ENCODE assay signal across 8 cellular contexts in the genomic region with DNA sequence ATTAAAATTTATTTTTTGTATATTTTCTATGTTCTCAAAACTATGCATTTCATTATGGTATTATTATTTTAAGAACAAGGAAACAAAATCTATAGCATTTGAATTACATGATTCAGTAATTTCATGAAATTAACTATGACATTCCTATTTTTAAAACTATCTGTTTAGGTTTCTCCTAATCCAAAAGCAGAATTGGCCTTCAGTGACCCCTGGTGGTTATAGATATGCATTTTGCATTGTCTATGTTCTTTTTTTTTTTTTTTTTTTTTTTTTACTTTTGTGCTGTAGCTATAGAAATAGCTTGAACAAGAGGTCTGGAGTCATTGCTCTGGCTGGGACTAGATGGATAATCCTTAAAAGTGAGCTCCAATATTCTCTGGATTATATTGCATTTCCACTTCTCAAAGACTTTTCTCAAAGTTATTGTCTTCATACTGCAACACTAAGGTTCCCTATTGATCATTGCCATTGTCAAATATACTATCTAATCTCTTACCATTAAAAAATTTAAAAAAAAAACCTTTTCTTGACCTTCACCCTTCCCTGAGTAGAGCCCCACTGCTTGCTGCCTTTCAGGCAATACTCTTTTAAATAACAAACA. TPM values are rescaled to one million over a fixed set of nuclear protein-coding genes. Genes with fewer than 3 reads are reported as not detected.
DNase-seq lines count a peak whose midpoint lies in the region; ATAC-seq, FAIRE-seq and TF ChIP-seq lines count a peak whose summit lies in the region.

No MANE protein-coding gene starts in this region.

- no peak overlapping the region for H3K27ac Mint-ChIP-seq in activated T-cell treated with anti-CD3 and anti-CD28 coated beads, Interleukin-2, amount 50 U/mL, for 24 hours

- H3K4me3 ChIP-seq in OCI-LY1 (ENCODE audit: low read depth, low read length, poor library complexity, severe bottlenecking) (no peak overlapping the region), retinal pigment epithelial cell (ENCODE audit: low read length) (no peak overlapping the region)

- H3K4me2 ChIP-seq in OCI-LY1 (ENCODE audit: low read length): no peak overlapping the region

- H4K20me1 ChIP-seq in OCI-LY1 (ENCODE audit: insufficient read depth, low read length): no peaks in the 10 kb centered on the region

- TF ChIP-seq CTCF in OCI-LY1 (IDR thresholded peaks at IDR 0.05; ENCODE audit: low read length) (peak; percentile 78), retinal pigment epithelial cell (conservative IDR thresholded peaks at IDR 0.05; ENCODE audit: low read depth, low read length) (peak; percentile 67)

- H3K4me1 ChIP-seq in OCI-LY1 (ENCODE audit: insufficient read depth, low read length, severe bottlenecking): no peaks in the 10 kb centered on the region

- H3K27me3 Mint-ChIP-seq in activated T-cell treated with anti-CD3 and anti-CD28 coated beads, Interleukin-2, amount 50 U/mL, for 24 hours: peaks cover 17% of the 10 kb centered on the region

- H3K9me3 Mint-ChIP-seq in activated T-cell treated with anti-CD3 and anti-CD28 coated beads, Interleukin-2, amount 50 U/mL, for 24 hours: peaks cover 14% of the 10 kb centered on the region

- H3K27ac ChIP-seq in OCI-LY1 (ENCODE audit: low read depth, low read length, poor library complexity, severe bottlenecking): no peak overlapping the region

- H3K4me1 Mint-ChIP-seq in activated T-cell treated with anti-CD3 and anti-CD28 coated beads, Interleukin-2, amount 50 U/mL, for 24 hours (ENCODE audit: low read depth): no peaks in the 10 kb centered on the region

- no peaks in the 10 kb centered on the region; the same call in 1 of the 2 replicates for H3K9me2 ChIP-seq in OCI-LY1 (ENCODE audit: low read depth, low read length)

- H3K27me3 ChIP-seq in OCI-LY1 (ENCODE audit: insufficient read depth, low read length): no peaks in the 10 kb centered on the region; the same call in 1 of the 2 replicates

- no peaks in the 10 kb centered on the region for H3F3A ChIP-seq in OCI-LY1 (ENCODE audit: insufficient read depth, low read length)

- peaks cover 4% of the 10 kb centered on the region for H3K9me3 ChIP-seq in OCI-LY1 (ENCODE audit: low read length)

- H3K36me3 Mint-ChIP-seq in activated T-cell treated with anti-CD3 and anti-CD28 coated beads, Interleukin-2, amount 50 U/mL, for 24 hours (ENCODE audit: low read depth): no peaks in the 10 kb centered on the region

- no peaks in the 10 kb centered on the region for H3K36me3 ChIP-seq in OCI-LY1 (ENCODE audit: insufficient read depth, low read length)

- ATAC-seq in HG03457 (IDR thresholded peaks at IDR 0.05; ENCODE audit: unreplicated experiment): no peak

- no peaks in the 10 kb centered on the region for H3K79me2 ChIP-seq in OCI-LY1 (ENCODE audit: insufficient read depth, low read length)

- no peak overlapping the region for H3K9ac ChIP-seq in OCI-LY1 (ENCODE audit: low read length)

- DNase-seq in CD1c-positive myeloid dendritic cell (ENCODE audit: extremely low spot score) (peak; percentile 66), H4 (ENCODE audit: low spot score) (peak; percentile 16), retinal pigment epithelial cell (ENCODE audit: low read depth) (no peak), anterior cingulate cortex (lab: John Stamatoyannopoulos, UW) (no peak)
- DNase-seq in activated T-cell treated with anti-CD3 and anti-CD28 coated beads, Interleukin-2, amount 50 U/mL, for 24 hours: no peak

- no peak overlapping the region for H3K4me3 Mint-ChIP-seq in activated T-cell treated with anti-CD3 and anti-CD28 coated beads, Interleukin-2, amount 50 U/mL, for 24 hours

- H2AFZ ChIP-seq in OCI-LY1 (ENCODE audit: low read length): no peak overlapping the region

- FAIRE-seq in endometrium (lab: Jason Lieb, UNC): peak; percentile 95

RNA-seq across cellular contexts. Expression of gene DNAJC3, which starts 15.9 kb away (rescaled TPM):
- 22.4 and 29.1 TPM in 2 replicates for total RNA-seq in H4 (2014; rRNA removed; shearing (Covaris generic))

RNA-seq across cellular contexts. Expression of gene DZIP1, which starts 16.6 kb away (rescaled TPM):
- total RNA-seq in H4 (2014; rRNA removed; shearing (Covaris generic)): 14.6 and 36.4 TPM in 2 replicates

Comparison
In these comparisons a context has a peak if more than half of its experiments do, and no peak if none do; other contexts are left out.
1. DNase-seq: peak in CD1c-positive myeloid dendritic cell (single experiment) and H4 (single experiment); none in retinal pigment epithelial cell (single experiment), anterior cingulate cortex (0 of 58) and activated T-cell treated with anti-CD3 and anti-CD28 coated beads, Interleukin-2, amount 50 U/mL, for 24 hours (single experiment).